11 cellular contexts compared by ENCODE assay signal in genomic region chr3:116059421-116060096, GRCh38.
DNase-seq lines count a peak whose midpoint lies in the region; ATAC-seq and TF ChIP-seq lines count a peak whose summit lies in the region.
"Had no signal": no experiment of that assay in that cellular context is flagged by ENCODE, and none has a peak within 500 bp of the region (broad histone marks: within the 10 kb centered on the region; RNA-seq: fewer than 3 reads in every experiment).

No MANE protein-coding gene starts in this region.

- DNase-seq in AG04449 (ENCODE audit: low read depth, low spot score): peak; percentile 53
- peak; percentile 83 for DNase-seq in HCEC 1CT
- peak; percentile 49 for DNase-seq in iPS DF 4.7 (ENCODE audit: extremely low read depth, low spot score)
- DNase-seq in NCI-H1930 (lab: John Stamatoyannopoulos, UW): no peak
- no peak for DNase-seq in OCI-M1 (lab: John Stamatoyannopoulos, UW)
- DNase-seq: activated CD4-positive, alpha-beta T cell treated with anti-CD3 and anti-CD28 coated beads, Interleukin-2, amount 50 U/mL, for 4 hours; naive B cell; NCI-H2227 treated with DMSO at 0.1 percent for 48 hours had no signal

- no peak for TF ChIP-seq CTCF in AG04449 (IDR thresholded peaks at IDR 0.05; ENCODE audit: insufficient read depth, low read length, missing control alignments)

- H3K4me3 ChIP-seq in AG04449 (ENCODE audit: low read depth, low read length): no peak overlapping the region

- ATAC-seq in SK-N-SH treated with all-trans-retinoic acid at 6 μM for 48 hours (peak; percentile 98), HG03442 (IDR thresholded peaks at IDR 0.05; ENCODE audit: unreplicated experiment) (no peak), HG03521 (IDR thresholded peaks at IDR 0.05; ENCODE audit: unreplicated experiment) (no peak)

- CTCF ChIA-PET in AG04449 (lab: Yijun Ruan, JAX): no interaction called here

- POLR2A ChIA-PET in AG04449 (lab: Yijun Ruan, JAX): no interaction called here

TF ChIP-seq in SK-N-SH treated with all-trans-retinoic acid at 6 μM for 48 hours, 23 proteins besides CTCF, POLR2A, EP300 and RAD21:
- 0 out of 2 replicates have a peak, but pooled peaks have one; percentile 40 for TF ChIP-seq ISL1 (CRISPR knock-in tag; IDR thresholded peaks at IDR 0.05)
- TF ChIP-seq PPARA (CRISPR knock-in tag; IDR thresholded peaks at IDR 0.05; ENCODE audit: borderline replicate concordance): no peak
TF ChIP-seq in SK-N-SH treated with all-trans-retinoic acid at 6 μM for 48 hours: peak in this region for 1.

Comparison
In these comparisons a context has a peak if more than half of its experiments do, and no peak if none do; other contexts are left out.
1. DNase-seq: peak in AG04449 (single experiment), HCEC 1CT (single experiment) and iPS DF 4.7 (single experiment); none in NCI-H1930 (0 of 2) and OCI-M1 (single experiment).